In the genomic region with DNA sequence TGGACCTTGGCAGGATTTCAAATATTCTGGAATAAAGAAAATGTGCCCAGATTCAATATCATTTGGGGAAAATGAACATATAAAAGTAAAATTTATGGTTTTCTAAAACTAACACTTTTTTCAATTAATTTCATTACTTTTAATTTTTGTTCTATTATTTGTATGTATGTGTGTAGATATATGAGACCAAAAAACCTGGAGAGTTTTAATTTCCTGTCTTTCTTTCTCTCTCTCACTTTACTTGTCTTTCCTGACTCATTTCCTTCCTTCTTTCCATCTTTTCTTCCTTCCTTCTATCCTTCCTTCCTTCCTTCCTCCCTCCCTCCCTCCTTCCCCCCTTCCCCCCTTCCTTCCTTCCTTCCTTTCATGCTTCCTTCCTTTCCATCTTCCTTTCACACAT, we compare ENCODE assay signal across 9 cellular contexts.
"Had no signal": no experiment of that assay in that cellular context is flagged by ENCODE, and none has a peak within 500 bp of the region (broad histone marks: within the 10 kb centered on the region; RNA-seq: fewer than 3 reads in every experiment).

No MANE protein-coding gene starts in this region.

- ATAC-seq: GM23338 had no signal

- FAIRE-seq: H1, H54, HTR-8/SVneo had no signal

- H3K4me3 Mint-ChIP-seq: GM23338, H9 had no signal

- DNase-seq: H9, HCEC 1CT, Karpas-422, KBM-7 had no signal

- H3K4me2 ChIP-seq: GM23338, KMS-11 had no signal

- H3K27ac Mint-ChIP-seq: GM23338, H9 had no signal

- H3K4me3 ChIP-seq: GM23338 had no signal

- H2AFZ ChIP-seq: GM23338 had no signal

- H3K9me3 Mint-ChIP-seq: GM23338, H9 had no signal

- H3K27ac ChIP-seq: KMS-11 had no signal

- H3K9ac ChIP-seq: KMS-11 had no signal
